Comparison of ENCODE assay signal across 2 cellular contexts in genomic region chr11:75543808-75544207, GRCh38.
TF ChIP-seq lines count a peak whose summit lies in the region.

No MANE protein-coding gene starts in this region.

TF ChIP-seq in HepG2, 621 proteins besides CTCF, POLR2A, EP300 and RAD21:
- TF ChIP-seq ZBTB2 (CRISPR knock-in tag; IDR thresholded peaks at IDR 0.05; ENCODE audit: low read depth): no peak
- TF ChIP-seq ZNF646 (CRISPR knock-in tag; IDR thresholded peaks at IDR 0.05): 0 out of 2 replicates have a peak, but pooled peaks have one; percentile 20
- no peak for TF ChIP-seq SNAPC5 (CRISPR knock-in tag; IDR thresholded peaks at IDR 0.05; ENCODE audit: borderline replicate concordance)
- TF ChIP-seq ZNF629 (CRISPR knock-in tag; conservative IDR thresholded peaks at IDR 0.05): peak; percentile 80
- TF ChIP-seq SIX1 (CRISPR knock-in tag; IDR thresholded peaks at IDR 0.05; ENCODE audit: borderline replicate concordance): no peak
- no peak for TF ChIP-seq PHF8 (CRISPR knock-in tag; IDR thresholded peaks at IDR 0.05)
TF ChIP-seq in HepG2: peak in this region for 2.

TF ChIP-seq in H1, 55 proteins besides CTCF, POLR2A, EP300 and RAD21:
- TF ChIP-seq SUZ12 (IDR thresholded peaks at IDR 0.05; ENCODE audit: low read length) (no peak), CBX8 (IDR thresholded peaks at IDR 0.05; ENCODE audit: borderline replicate concordance, low read depth, low read length) (no peak), KDM1A (IDR thresholded peaks at IDR 0.05; ENCODE audit: borderline replicate concordance, low read length) (peak; percentile 89)
